1 cellular context compared by ENCODE assay signal in genomic region chr2:219032051-219032745, GRCh38.
TF ChIP-seq lines count a peak whose summit lies in the region.

No MANE protein-coding gene starts in this region.

TF ChIP-seq in GM23338, 12 proteins besides CTCF, POLR2A, EP300 and RAD21 (continued from another document):
- TF ChIP-seq, protein P1, sequence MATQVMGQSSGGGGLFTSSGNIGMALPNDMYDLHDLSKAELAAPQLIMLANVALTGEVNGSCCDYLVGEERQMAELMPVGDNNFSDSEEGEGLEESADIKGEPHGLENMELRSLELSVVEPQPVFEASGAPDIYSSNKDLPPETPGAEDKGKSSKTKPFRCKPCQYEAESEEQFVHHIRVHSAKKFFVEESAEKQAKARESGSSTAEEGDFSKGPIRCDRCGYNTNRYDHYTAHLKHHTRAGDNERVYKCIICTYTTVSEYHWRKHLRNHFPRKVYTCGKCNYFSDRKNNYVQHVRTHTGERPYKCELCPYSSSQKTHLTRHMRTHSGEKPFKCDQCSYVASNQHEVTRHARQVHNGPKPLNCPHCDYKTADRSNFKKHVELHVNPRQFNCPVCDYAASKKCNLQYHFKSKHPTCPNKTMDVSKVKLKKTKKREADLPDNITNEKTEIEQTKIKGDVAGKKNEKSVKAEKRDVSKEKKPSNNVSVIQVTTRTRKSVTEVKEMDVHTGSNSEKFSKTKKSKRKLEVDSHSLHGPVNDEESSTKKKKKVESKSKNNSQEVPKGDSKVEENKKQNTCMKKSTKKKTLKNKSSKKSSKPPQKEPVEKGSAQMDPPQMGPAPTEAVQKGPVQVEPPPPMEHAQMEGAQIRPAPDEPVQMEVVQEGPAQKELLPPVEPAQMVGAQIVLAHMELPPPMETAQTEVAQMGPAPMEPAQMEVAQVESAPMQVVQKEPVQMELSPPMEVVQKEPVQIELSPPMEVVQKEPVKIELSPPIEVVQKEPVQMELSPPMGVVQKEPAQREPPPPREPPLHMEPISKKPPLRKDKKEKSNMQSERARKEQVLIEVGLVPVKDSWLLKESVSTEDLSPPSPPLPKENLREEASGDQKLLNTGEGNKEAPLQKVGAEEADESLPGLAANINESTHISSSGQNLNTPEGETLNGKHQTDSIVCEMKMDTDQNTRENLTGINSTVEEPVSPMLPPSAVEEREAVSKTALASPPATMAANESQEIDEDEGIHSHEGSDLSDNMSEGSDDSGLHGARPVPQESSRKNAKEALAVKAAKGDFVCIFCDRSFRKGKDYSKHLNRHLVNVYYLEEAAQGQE (IDR thresholded peaks at IDR 0.05; ENCODE audit: unreplicated experiment) = no peak
- TF ChIP-seq CREB1 (CRISPR knock-in tag; IDR thresholded peaks at IDR 0.05; ENCODE audit: low read depth) (no peak), EZH2phosphoT487 (IDR thresholded peaks at IDR 0.05; ENCODE audit: unreplicated experiment) (no peak), NANOG (IDR thresholded peaks at IDR 0.05; ENCODE audit: borderline replicate concordance) (no peak), STAT1 (IDR thresholded peaks at IDR 0.05; ENCODE audit: unreplicated experiment) (no peak), ZNF114 (CRISPR knock-in tag; IDR thresholded peaks at IDR 0.05) (no peak)
